In genomic region chr17:63171428-63172205, GRCh38 we compare ENCODE assay signal across 15 cellular contexts.
DNase-seq lines count a peak whose midpoint lies in the region; ATAC-seq and TF ChIP-seq lines count a peak whose summit lies in the region.
"Had no signal": no experiment of that assay in that cellular context is flagged by ENCODE, and none has a peak within 500 bp of the region (broad histone marks: within the 10 kb centered on the region; RNA-seq: fewer than 3 reads in every experiment).

No MANE protein-coding gene starts in this region.

- no peaks in the 10 kb centered on the region for H3K36me3 ChIP-seq in GM23248 (ENCODE audit: low read depth)

- H3K4me2 ChIP-seq in GM23248 (ENCODE audit: unreplicated experiment) = peak overlapping the region; percentile 9

- H3K9me2 ChIP-seq in GM23248 (ENCODE audit: insufficient read depth) = no peaks in the 10 kb centered on the region

- TF ChIP-seq CTCF in fibroblast of mammary gland (conservative IDR thresholded peaks at IDR 0.05; ENCODE audit: control insufficient read depth, insufficient read depth, low read depth, low read length) (no peak), retinal pigment epithelial cell (conservative IDR thresholded peaks at IDR 0.05; ENCODE audit: low read depth, low read length) (no peak)

- no peak overlapping the region for H2AFZ ChIP-seq in GM23248

- H3K79me2 ChIP-seq in GM23248 (ENCODE audit: insufficient read depth) = peaks cover 80% of the 10 kb centered on the region

- peak; percentile 63 for DNase-seq in GM23248
- DNase-seq in SK-MEL-5 (ENCODE audit: low read depth, low spot score) = peak; percentile 33
- peak; percentile 49 for DNase-seq in fibroblast of mammary gland (ENCODE audit: low read depth)
- DNase-seq in retinal pigment epithelial cell (ENCODE audit: low read depth) = peak; percentile 85
- DNase-seq in mesenteric fat pad (ENCODE audit: low spot score) = no peak
- DNase-seq in activated T-cell treated with anti-CD3 and anti-CD28 coated beads, Interleukin-2, amount 50 U/mL, for 48 hours = no peak
- no peak for DNase-seq in SIG-M5 (lab: John Stamatoyannopoulos, UW)
- DNase-seq: activated naive CD4-positive, alpha-beta T cell treated with anti-CD3 and anti-CD28 coated beads, Interleukin-2, amount 10 ng/mL, durations not matched to agents 7 days and 5 days; CD8-positive, alpha-beta T cell; hippocampal formation; left ventricle myocardium superior; MV-4-11; naive thymus-derived CD8-positive, alpha-beta T cell; stimulated activated CD4-positive, alpha-beta T cell treated with anti-CD3 and anti-CD28 coated beads, Interleukin-1b, Interleukin-23, amount 100 ng/mL, for 48 hours had no signal

- peaks cover 3% of the 10 kb centered on the region; the same call in 1 of the 2 replicates for H4K20me1 ChIP-seq in GM23248 (ENCODE audit: insufficient read depth)

- no peaks in the 10 kb centered on the region for H3K9me3 ChIP-seq in GM23248 (ENCODE audit: low read depth)

- in situ Hi-C loops in GM23248 (cut with MboI) = no loop called here
- in situ Hi-C loops in SK-MEL-5 (cut with HindIII; ENCODE audit: low pct_unique_long_range_greater_than_20kb, low sequenced_read_pairs) = no loop called here

- H3K9ac ChIP-seq in GM23248 = peak overlapping the region; percentile 9; the same call in 1 of the 2 replicates

- WGBS in GM23248 (ENCODE audit: low coverage in 1 of 2, low lambda C conversion rate in 2 of 2, missing lambda C conversion rate in 2 of 2), 2 experiments = 73 to 76% methylated on average over 1 of the region's 1 CpG

- peak overlapping the region; percentile 17; the same call in 1 of the 2 replicates for H3K4me3 ChIP-seq in GM23248
- no peak overlapping the region for H3K4me3 ChIP-seq in fibroblast of mammary gland (ENCODE audit: control insufficient read depth, low read depth, low read length)
- H3K4me3 ChIP-seq in retinal pigment epithelial cell (ENCODE audit: low read length) = no peak overlapping the region

- peaks cover 19% of the 10 kb centered on the region for H3F3A ChIP-seq in GM23248 (ENCODE audit: insufficient read depth)

- no peak for ATAC-seq in HG03432 (IDR thresholded peaks at IDR 0.05; ENCODE audit: unreplicated experiment)
- ATAC-seq: CD8-positive, alpha-beta T cell; left ventricle myocardium superior; naive thymus-derived CD8-positive, alpha-beta T cell had no signal

- no peaks in the 10 kb centered on the region for H3K27me3 ChIP-seq in GM23248 (replicated peaks; ENCODE audit: insufficient read depth)

- H3K27ac ChIP-seq in GM23248 = peak overlapping the region; percentile 75

- peaks cover 26% of the 10 kb centered on the region for H3K4me1 ChIP-seq in GM23248 (ENCODE audit: insufficient read depth)

Comparison
In these comparisons a context has a peak if more than half of its experiments do, and no peak if none do; other contexts are left out.
1. DNase-seq: peak in GM23248 (single experiment), SK-MEL-5 (single experiment), fibroblast of mammary gland (single experiment) and retinal pigment epithelial cell (single experiment); none in mesenteric fat pad (single experiment), activated T-cell treated with anti-CD3 and anti-CD28 coated beads, Interleukin-2, amount 50 U/mL, for 48 hours (0 of 2) and SIG-M5 (single experiment).